ENCODE assay signal across 1 cellular context in the genomic region with DNA sequence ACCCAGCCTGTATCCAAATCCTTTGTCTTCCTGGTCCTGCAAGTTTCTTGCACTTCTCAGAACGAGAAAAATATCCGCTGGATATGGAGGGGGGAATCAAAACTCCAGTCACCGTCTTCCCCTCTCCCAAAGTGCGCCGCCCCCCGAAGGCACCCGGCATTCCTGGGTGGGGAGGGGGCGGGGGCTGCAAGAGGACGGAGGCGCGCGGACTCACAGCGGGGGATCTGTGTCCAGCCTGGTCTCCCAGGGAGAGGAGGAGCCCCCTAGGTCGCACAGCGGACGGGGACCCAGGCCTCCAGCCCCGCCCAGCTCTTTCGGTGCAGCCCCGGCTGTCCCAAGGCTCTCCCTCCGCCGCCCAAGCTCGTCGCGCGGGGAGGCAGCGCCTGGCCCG.
A peak's percentile ranks its signal among the peaks of the same experiment; 100 is the strongest.
TF ChIP-seq lines count a peak whose summit lies in the region.

No MANE protein-coding gene starts in this region.

TF ChIP-seq in HepG2, 621 proteins besides CTCF, POLR2A, EP300 and RAD21:
- no peak for TF ChIP-seq CENPX (CRISPR knock-in tag; IDR thresholded peaks at IDR 0.05)
- peak; percentile 15 for TF ChIP-seq ZNF350 (CRISPR knock-in tag; IDR thresholded peaks at IDR 0.05; ENCODE audit: borderline replicate concordance, low read depth)
- peak; percentile 13; the same call in 1 of the 2 replicates for TF ChIP-seq SNAI1 (CRISPR knock-in tag; IDR thresholded peaks at IDR 0.05; ENCODE audit: borderline replicate concordance)
- TF ChIP-seq ZNF776 (CRISPR knock-in tag; IDR thresholded peaks at IDR 0.05), result peak; percentile 22
- TF ChIP-seq, protein P1, sequence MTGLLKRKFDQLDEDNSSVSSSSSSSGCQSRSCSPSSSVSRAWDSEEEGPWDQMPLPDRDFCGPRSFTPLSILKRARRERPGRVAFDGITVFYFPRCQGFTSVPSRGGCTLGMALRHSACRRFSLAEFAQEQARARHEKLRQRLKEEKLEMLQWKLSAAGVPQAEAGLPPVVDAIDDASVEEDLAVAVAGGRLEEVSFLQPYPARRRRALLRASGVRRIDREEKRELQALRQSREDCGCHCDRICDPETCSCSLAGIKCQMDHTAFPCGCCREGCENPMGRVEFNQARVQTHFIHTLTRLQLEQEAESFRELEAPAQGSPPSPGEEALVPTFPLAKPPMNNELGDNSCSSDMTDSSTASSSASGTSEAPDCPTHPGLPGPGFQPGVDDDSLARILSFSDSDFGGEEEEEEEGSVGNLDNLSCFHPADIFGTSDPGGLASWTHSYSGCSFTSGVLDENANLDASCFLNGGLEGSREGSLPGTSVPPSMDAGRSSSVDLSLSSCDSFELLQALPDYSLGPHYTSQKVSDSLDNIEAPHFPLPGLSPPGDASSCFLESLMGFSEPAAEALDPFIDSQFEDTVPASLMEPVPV (CRISPR knock-in tag; IDR thresholded peaks at IDR 0.05), result no peak
- 0 out of 2 replicates have a peak, but pooled peaks have one; percentile 11 for TF ChIP-seq ZNF841 (CRISPR knock-in tag; IDR thresholded peaks at IDR 0.05; ENCODE audit: borderline replicate concordance)
- TF ChIP-seq ZNF292 (CRISPR knock-in tag; IDR thresholded peaks at IDR 0.05; ENCODE audit: borderline replicate concordance, low read depth), result no peak
